16 cellular contexts compared by ENCODE assay signal in the genomic region with DNA sequence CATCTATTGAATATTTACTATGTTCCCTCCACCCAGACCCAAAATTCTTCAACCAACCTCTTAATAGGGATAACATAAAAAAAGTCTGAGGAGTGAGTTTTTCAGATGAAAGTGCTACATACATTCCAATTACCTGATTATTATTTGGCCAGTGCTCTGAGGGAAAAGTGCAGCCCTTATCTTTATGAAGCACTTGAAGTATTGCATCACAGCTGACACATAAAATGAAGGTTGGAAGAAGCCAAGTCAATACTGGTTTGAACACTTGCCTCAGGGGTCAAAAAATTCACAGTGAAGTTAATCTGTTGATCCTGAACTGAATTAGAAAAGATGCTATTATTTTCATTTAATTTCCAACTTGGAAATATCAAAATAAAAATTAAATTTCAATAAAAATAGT.
DNase-seq lines count a peak whose midpoint lies in the region; ATAC-seq and TF ChIP-seq lines count a peak whose summit lies in the region.
"Had no signal": no experiment of that assay in that cellular context is flagged by ENCODE, and none has a peak within 500 bp of the region (broad histone marks: within the 10 kb centered on the region; RNA-seq: fewer than 3 reads in every experiment).

No MANE protein-coding gene starts in this region.

- H3K27me3 Mint-ChIP-seq in stimulated activated naive CD8-positive, alpha-beta T cell treated with anti-CD3 and anti-CD28 coated beads, Interleukin-15, amount 100 ng/mL, for 72 hours, result no peaks in the 10 kb centered on the region
- no peaks in the 10 kb centered on the region for H3K27me3 Mint-ChIP-seq in neural progenitor cell (ENCODE audit: insufficient read depth, low read depth)

- H3K79me2 ChIP-seq in neural progenitor cell (ENCODE audit: low read depth), result no peaks in the 10 kb centered on the region

- peaks cover 28% of the 10 kb centered on the region for H3K4me1 ChIP-seq in cardiac muscle cell (ENCODE audit: low read depth)
- peaks cover 62% of the 10 kb centered on the region for H3K4me1 ChIP-seq in left ventricle myocardium inferior
- H3K4me1 ChIP-seq in RWPE2 (ENCODE audit: insufficient read depth, poor library complexity, severe bottlenecking), result peaks cover 58% of the 10 kb centered on the region
- peaks cover 17% of the 10 kb centered on the region for H3K4me1 ChIP-seq in neural progenitor cell

- H3K4me3 ChIP-seq in cardiac muscle cell (no peak overlapping the region), left ventricle myocardium inferior (no peak overlapping the region), RWPE2 (ENCODE audit: severe bottlenecking) (no peak overlapping the region), neural progenitor cell (no peak overlapping the region)
- H3K4me3 ChIP-seq: BLaER1 treated with 17β-estradiol and CSF1 and Interleukin-3, amounts not matched to agents 10 nM and 100 nM; SK-N-MC; smooth muscle cell had no signal

- no peaks in the 10 kb centered on the region for H3K9me3 Mint-ChIP-seq in stimulated activated naive CD8-positive, alpha-beta T cell treated with anti-CD3 and anti-CD28 coated beads, Interleukin-15, amount 100 ng/mL, for 72 hours
- H3K9me3 Mint-ChIP-seq in neural progenitor cell, result no peaks in the 10 kb centered on the region
- H3K9me3 Mint-ChIP-seq: natural killer cell had no signal

- no peaks in the 10 kb centered on the region for H3K36me3 Mint-ChIP-seq in neural progenitor cell
- H3K36me3 Mint-ChIP-seq: natural killer cell had no signal

- H3K9me3 ChIP-seq in cardiac muscle cell (ENCODE audit: low read depth), result no peaks in the 10 kb centered on the region
- no peaks in the 10 kb centered on the region for H3K9me3 ChIP-seq in left ventricle myocardium inferior (replicated peaks)
- no peaks in the 10 kb centered on the region for H3K9me3 ChIP-seq in RWPE2 (ENCODE audit: severe bottlenecking)
- no peaks in the 10 kb centered on the region for H3K9me3 ChIP-seq in neural progenitor cell (ENCODE audit: low read depth)
- H3K9me3 ChIP-seq: BLaER1 treated with 17β-estradiol and CSF1 and Interleukin-3, amounts not matched to agents 10 nM and 100 nM had no signal

- TF ChIP-seq CTCF in cardiac muscle cell (IDR thresholded peaks at IDR 0.05; ENCODE audit: low read depth, low read length) (no peak), left ventricle myocardium inferior (IDR thresholded peaks at IDR 0.05; ENCODE audit: borderline replicate concordance) (no peak), RWPE2 (IDR thresholded peaks at IDR 0.05; ENCODE audit: poor library complexity, severe bottlenecking) (no peak), neural progenitor cell (IDR thresholded peaks at IDR 0.05) (no peak)

- ATAC-seq in RWPE2 (ENCODE audit: low read depth), result peak; percentile 69
- ATAC-seq in stimulated activated naive CD8-positive, alpha-beta T cell treated with anti-CD3 and anti-CD28 coated beads, Interleukin-15, amount 100 ng/mL, for 72 hours, result no peak
- no peak for ATAC-seq in GM19467 (IDR thresholded peaks at IDR 0.05; ENCODE audit: unreplicated experiment)
- ATAC-seq: natural killer cell had no signal

- no peak overlapping the region for H3K9ac ChIP-seq in neural progenitor cell
- H3K9ac ChIP-seq: BLaER1 treated with 17β-estradiol and CSF1 and Interleukin-3, amounts not matched to agents 10 nM and 100 nM had no signal

- H3K27ac Mint-ChIP-seq in stimulated activated naive CD8-positive, alpha-beta T cell treated with anti-CD3 and anti-CD28 coated beads, Interleukin-15, amount 100 ng/mL, for 72 hours, result peak overlapping the region in 1 of 2 donors; percentile 82
- no peak overlapping the region for H3K27ac Mint-ChIP-seq in neural progenitor cell
- H3K27ac Mint-ChIP-seq: natural killer cell had no signal

- H3F3A ChIP-seq in neural progenitor cell (ENCODE audit: low read depth), result no peaks in the 10 kb centered on the region

- H3K27me3 ChIP-seq in cardiac muscle cell (no peaks in the 10 kb centered on the region), left ventricle myocardium inferior (ENCODE audit: low read depth) (no peaks in the 10 kb centered on the region), RWPE2 (ENCODE audit: insufficient read depth, poor library complexity, severe bottlenecking) (no peaks in the 10 kb centered on the region), neural progenitor cell (no peaks in the 10 kb centered on the region)
- H3K27me3 ChIP-seq: BLaER1 treated with 17β-estradiol and CSF1 and Interleukin-3, amounts not matched to agents 10 nM and 100 nM had no signal

- peaks cover 72% of the 10 kb centered on the region for H3K4me1 Mint-ChIP-seq in stimulated activated naive CD8-positive, alpha-beta T cell treated with anti-CD3 and anti-CD28 coated beads, Interleukin-15, amount 100 ng/mL, for 72 hours
- H3K4me1 Mint-ChIP-seq in neural progenitor cell, result no peaks in the 10 kb centered on the region
- H3K4me1 Mint-ChIP-seq: natural killer cell had no signal

- DNase-seq in cardiac muscle cell (ENCODE audit: low read depth in 1 of 2, low spot score in 1 of 2) (peak; percentile 43 to 50), left ventricle myocardium inferior (no peak), RWPE2 (ENCODE audit: low spot score) (no peak), epithelial cell of prostate (ENCODE audit: low read depth, low spot score) (peak; percentile 18), neural progenitor cell (ENCODE audit: low spot score) (no peak), D341Med (ENCODE audit: low spot score) (no peak)
- no peak for DNase-seq in stimulated activated naive CD8-positive, alpha-beta T cell treated with anti-CD3 and anti-CD28 coated beads, Interleukin-15, amount 100 ng/mL, for 72 hours
- DNase-seq: activated CD4-positive, CD25-positive, alpha-beta regulatory T cell treated with anti-CD3 and anti-CD28 coated beads, Interleukin-2, amount 50 U/mL, for 72 hours; amniotic stem cell; HCEC 1CT; natural killer cell; NCI-H446 had no signal

- H4K20me1 ChIP-seq in neural progenitor cell (ENCODE audit: low read depth), result no peaks in the 10 kb centered on the region
- H4K20me1 ChIP-seq: BLaER1 treated with 17β-estradiol and CSF1 and Interleukin-3, amounts not matched to agents 10 nM and 100 nM had no signal

- no peak overlapping the region for H3K27ac ChIP-seq in cardiac muscle cell
- H3K27ac ChIP-seq in left ventricle myocardium inferior (replicated peaks), result no peak overlapping the region
- H3K27ac ChIP-seq in RWPE2 (ENCODE audit: poor library complexity, severe bottlenecking), result peak overlapping the region; percentile 1
- no peak overlapping the region for H3K27ac ChIP-seq in epithelial cell of prostate
- no peak overlapping the region for H3K27ac ChIP-seq in neural progenitor cell
- H3K27ac ChIP-seq: BLaER1 treated with 17β-estradiol and CSF1 and Interleukin-3, amounts not matched to agents 10 nM and 100 nM; SK-N-MC had no signal

- H3K4me2 ChIP-seq in neural progenitor cell, result no peak overlapping the region
- H3K4me2 ChIP-seq: BLaER1 treated with 17β-estradiol and CSF1 and Interleukin-3, amounts not matched to agents 10 nM and 100 nM; smooth muscle cell had no signal

- H3K4me3 Mint-ChIP-seq in stimulated activated naive CD8-positive, alpha-beta T cell treated with anti-CD3 and anti-CD28 coated beads, Interleukin-15, amount 100 ng/mL, for 72 hours, result peak overlapping the region; percentile 13 to 54
- no peak overlapping the region for H3K4me3 Mint-ChIP-seq in neural progenitor cell
- H3K4me3 Mint-ChIP-seq: natural killer cell had no signal

- intact Hi-C loops in left ventricle myocardium inferior (cut with micrococcal nuclease), result no loop called here

- H3K36me3 ChIP-seq in cardiac muscle cell, result no peaks in the 10 kb centered on the region
- no peaks in the 10 kb centered on the region for H3K36me3 ChIP-seq in left ventricle myocardium inferior
- H3K36me3 ChIP-seq in RWPE2 (ENCODE audit: low read depth), result peaks cover 14% of the 10 kb centered on the region; the same call in 1 of the 2 replicates
- no peaks in the 10 kb centered on the region for H3K36me3 ChIP-seq in neural progenitor cell
- H3K36me3 ChIP-seq: BLaER1 treated with 17β-estradiol and CSF1 and Interleukin-3, amounts not matched to agents 10 nM and 100 nM had no signal

- no peak overlapping the region for H2AFZ ChIP-seq in neural progenitor cell (replicated peaks)

Comparison
In these comparisons a context has a peak if more than half of its experiments do, and no peak if none do; other contexts are left out.
1. DNase-seq: peak in cardiac muscle cell (2 of 2) and epithelial cell of prostate (single experiment); none in left ventricle myocardium inferior (single experiment), RWPE2 (single experiment), stimulated activated naive CD8-positive, alpha-beta T cell treated with anti-CD3 and anti-CD28 coated beads, Interleukin-15, amount 100 ng/mL, for 72 hours (0 of 2), neural progenitor cell (single experiment) and D341Med (single experiment).